8 cellular contexts compared by ENCODE assay signal in the genomic region with DNA sequence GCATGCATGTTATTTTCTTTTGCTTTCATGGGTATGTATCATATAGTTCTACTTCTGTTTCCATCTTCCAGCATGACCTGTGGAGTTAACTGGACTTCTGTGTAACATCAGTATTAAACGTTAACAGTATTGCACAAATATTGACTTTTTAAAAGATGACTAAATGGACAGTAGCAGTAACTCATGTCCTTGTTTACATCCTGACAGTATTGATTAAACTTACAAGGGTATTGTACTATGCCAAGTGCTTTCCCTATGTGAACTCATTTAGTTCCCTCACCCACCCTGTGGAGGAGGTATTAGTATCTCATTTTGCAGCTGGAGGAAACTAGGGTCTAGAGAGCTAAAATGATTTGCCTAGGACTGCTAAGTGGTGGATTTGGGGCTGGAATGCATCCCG.
"Had no signal": no experiment of that assay in that cellular context is flagged by ENCODE, and none has a peak within 500 bp of the region (broad histone marks: within the 10 kb centered on the region; RNA-seq: fewer than 3 reads in every experiment).

No MANE protein-coding gene starts in this region.

- H3K4me3 Mint-ChIP-seq: H9, HFFc6 had no signal

- H3K9me3 Mint-ChIP-seq: H9 had no signal

- H3K4me3 ChIP-seq: GM23248, K562 had no signal

- H3K27ac Mint-ChIP-seq: HFFc6 had no signal

- H3K27ac ChIP-seq: GM23248, HL-60 had no signal

- ATAC-seq: K562 had no signal

- FAIRE-seq: K562 had no signal

- DNase-seq: GM23248, GOT3, H9, HCEC 1CT, HFFc6, IMR-90 had no signal
